11 cellular contexts compared by ENCODE assay signal in genomic region chr1:227838181-227838580, GRCh38. TPM values are rescaled to one million over a fixed set of nuclear protein-coding genes. Genes with fewer than 3 reads are reported as not detected.
"Had no signal": no experiment of that assay in that cellular context is flagged by ENCODE, and none has a peak within 500 bp of the region (broad histone marks: within the 10 kb centered on the region; RNA-seq: fewer than 3 reads in every experiment).

No MANE protein-coding gene starts in this region.

- H3K4me3 ChIP-seq: GM23248, GM23338, HAP-1 had no signal

- H3K27ac Mint-ChIP-seq: GM23338, H9, HFFc6 had no signal

- H3K4me1 Mint-ChIP-seq: GM23338 had no signal

- FAIRE-seq: H1, H54 had no signal

- H3K9me3 ChIP-seq: HAP-1 had no signal

- H3K4me2 ChIP-seq: GM23338 had no signal

- H2AFZ ChIP-seq: GM23248, GM23338 had no signal

- H3K9me3 Mint-ChIP-seq: GM23338, H9 had no signal

- DNase-seq: GM23248, GOT3, H7, H9, HCEC 1CT, HFFc6 had no signal

- H3K27ac ChIP-seq: GM23248 had no signal

- H3K9ac ChIP-seq: GM23248 had no signal

- ATAC-seq: GM23338 had no signal

- H3K4me3 Mint-ChIP-seq: GM23338, H9, HFFc6 had no signal

- H3K4me1 ChIP-seq: HAP-1 had no signal

- H3K36me3 ChIP-seq: HAP-1 had no signal

RNA-seq across cellular contexts. Expression of gene PRSS38, which starts 22.7 kb away (rescaled TPM):
- total RNA-seq: GM23248, GM23338, H1, H4, H7, H9, HFFc6 had no signal
- polyA plus RNA-seq: GM23248, GM23338, H1 had no signal
